In the genomic region with DNA sequence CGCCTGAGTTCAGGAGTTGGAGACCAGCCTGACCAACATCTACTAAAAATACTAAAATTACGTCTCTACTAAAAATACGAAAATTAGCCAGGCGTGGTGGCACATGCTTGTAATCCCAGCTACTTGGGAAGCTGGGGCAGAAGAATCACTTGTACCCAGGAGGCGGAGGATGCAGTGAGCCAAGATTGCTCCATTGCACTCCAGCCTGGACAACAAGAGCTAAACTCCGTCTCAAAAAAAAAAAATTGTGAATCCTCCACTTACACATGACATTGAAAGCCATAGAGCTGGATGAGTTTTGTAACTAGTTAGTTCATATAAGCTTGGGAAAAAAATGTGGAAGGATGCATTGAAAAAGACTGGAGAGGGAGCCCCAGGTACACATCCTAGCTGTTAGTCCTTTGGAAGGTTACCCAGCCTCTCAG, we compare ENCODE assay signal across 8 cellular contexts. TPM values are rescaled to one million over a fixed set of nuclear protein-coding genes. Genes with fewer than 3 reads are reported as not detected.
A peak's percentile ranks its signal among the peaks of the same experiment; 100 is the strongest.
DNase-seq lines count a peak whose midpoint lies in the region; ATAC-seq and TF ChIP-seq lines count a peak whose summit lies in the region.

No MANE protein-coding gene starts in this region.

- peak overlapping the region; percentile 90 for H3K4me3 Mint-ChIP-seq in Caco-2 (ENCODE audit: unreplicated experiment)

- no peaks in the 10 kb centered on the region for H3K27me3 Mint-ChIP-seq in Caco-2 (ENCODE audit: insufficient read depth, unreplicated experiment)

- no peaks in the 10 kb centered on the region for H3K9me3 ChIP-seq in Caco-2
- H3K9me3 ChIP-seq in Peyer's patch: no peaks in the 10 kb centered on the region
- no peaks in the 10 kb centered on the region for H3K9me3 ChIP-seq in parathyroid adenoma (ENCODE audit: control insufficient read depth, low read length)

- peak overlapping the region; percentile 92 for H3K27ac Mint-ChIP-seq in Caco-2 (ENCODE audit: unreplicated experiment)

- peaks cover 12% of the 10 kb centered on the region for H3K4me1 Mint-ChIP-seq in Caco-2 (ENCODE audit: low read depth, unreplicated experiment)

- POLR2A ChIA-PET in Caco-2 (lab: Charles Lee): interaction anchor here (0.6 to 1.9 kb wide), 19 partner anchors 10 to 475 kb away, joined by 3 to 26 read pairs (median 4); partner anchors contain the start of genes C19orf33, EIF3K, FAM98C and GGN

- H2AFZ ChIP-seq in parathyroid adenoma: peak overlapping the region; percentile 93

- 0 out of 2 replicates have a peak, but pooled peaks cover 4% of the 10 kb centered on the region for H3K4me1 ChIP-seq in Caco-2
- H3K4me1 ChIP-seq in Peyer's patch: peaks cover 4 to 19% (median 15%) of the 10 kb centered on the region in 4 donors
- H3K4me1 ChIP-seq in parathyroid adenoma: peaks cover 9% of the 10 kb centered on the region

- H3K4me2 ChIP-seq in parathyroid adenoma (ENCODE audit: low read length): peak overlapping the region; percentile 82

- intact Hi-C loops in Caco-2 (cut with micrococcal nuclease; ENCODE audit: unreplicated experiment): loop anchor here (1.0 kb wide), 3 partner anchors 13 to 38 kb away; no protein-coding TSS in a partner anchor

- H3K27me3 ChIP-seq in Caco-2 (replicated peaks; ENCODE audit: control insufficient read depth, insufficient read depth, low read length) (no peaks in the 10 kb centered on the region), Peyer's patch (no peaks in the 10 kb centered on the region), parathyroid adenoma (ENCODE audit: control insufficient read depth, insufficient read depth, low read length) (no peaks in the 10 kb centered on the region)

- no peak overlapping the region for H3K9ac ChIP-seq in parathyroid adenoma

- TF ChIP-seq POLR2A in Peyer's patch (IDR thresholded peaks at IDR 0.05): no peak

- TF ChIP-seq CTCF in Caco-2 (IDR thresholded peaks at IDR 0.05; ENCODE audit: insufficient read depth in 1 of 2, low read depth in 1 of 2, low read length in 1 of 2, severe bottlenecking in 1 of 2, unreplicated experiment in 1 of 2): no peak
- no peak for TF ChIP-seq CTCF in Peyer's patch (IDR thresholded peaks at IDR 0.05)
- no peak for TF ChIP-seq CTCF in epithelial cell of proximal tubule (conservative IDR thresholded peaks at IDR 0.05; ENCODE audit: low read depth, low read length)
- TF ChIP-seq CTCF in parathyroid adenoma (IDR thresholded peaks at IDR 0.05): no peak

- H3K36me3 ChIP-seq in Caco-2 (ENCODE audit: control insufficient read depth, insufficient read depth, low read length) (no peaks in the 10 kb centered on the region), Peyer's patch (peaks cover 0 to 23% (median 0%) of the 10 kb centered on the region in 3 donors), parathyroid adenoma (ENCODE audit: control insufficient read depth, insufficient read depth, low read length) (no peaks in the 10 kb centered on the region)

- peaks cover 33% of the 10 kb centered on the region for H3K79me2 ChIP-seq in parathyroid adenoma

- peaks cover 29% of the 10 kb centered on the region for H3K36me3 Mint-ChIP-seq in Caco-2 (ENCODE audit: insufficient read depth, unreplicated experiment)

- DNase-seq in Caco-2 (no peak), Peyer's patch (no peak), epithelial cell of proximal tubule (ENCODE audit: low read depth) (no peak), kidney glomerular epithelial cell (lab: John Stamatoyannopoulos, UW) (no peak), DMS153 (lab: John Stamatoyannopoulos, UW) (no peak), SKM-1 (lab: John Stamatoyannopoulos, UW; ENCODE audit: unreplicated experiment) (no peak)

- CTCF ChIA-PET in Caco-2 (lab: Charles Lee): interaction anchor here (0.5 to 2.8 kb wide), 19 partner anchors 13 to 442 kb away, joined by 3 to 58 read pairs (median 3); partner anchors contain the start of genes CATSPERG, FAM98C, GGN and KCNK6

- H3K9me3 Mint-ChIP-seq in Caco-2 (ENCODE audit: unreplicated experiment): no peaks in the 10 kb centered on the region

- H3K27ac ChIP-seq in Peyer's patch (peak overlapping the region; percentile 71 to 91 (median 88)), parathyroid adenoma (peak overlapping the region; percentile 91)

- TSS peak; percentile 97 for BruUV-seq in Caco-2 (replicated peaks; lab: Mats Ljungman, UMichigan)

- H3K4me3 ChIP-seq in Caco-2 (ENCODE audit: low read depth, low read length) (peak overlapping the region; percentile 46), Peyer's patch (peak overlapping the region; percentile 26 to 79 (median 55)), epithelial cell of proximal tubule (ENCODE audit: low read depth, low read length) (peak overlapping the region; percentile 71), parathyroid adenoma (ENCODE audit: low read depth, low read length) (peak overlapping the region; percentile 87)

- no peak for ATAC-seq in GM19463 (IDR thresholded peaks at IDR 0.05; ENCODE audit: unreplicated experiment)

RNA-seq across cellular contexts. Expression of gene PSMD8, which starts 0.5 kb away (rescaled TPM):
- total RNA-seq in Caco-2 (2022) (264 and 274 TPM in 2 replicates), Peyer's patch (100 to 1,000 TPM; 118 to 211 (median 164) TPM), epithelial cell of proximal tubule (227 and 369 TPM in 2 replicates)

RNA-seq across cellular contexts. Expression of gene GGN, which starts 13.9 kb away (rescaled TPM):
- total RNA-seq in Caco-2 (2022) (0.79 TPM in 1 of 2 replicates, not detected in the other), Peyer's patch (10 to 100 TPM in 1 of 4 donors, 1 to 10 TPM in 3; 2.5 to 10.1 (median 6.2) TPM), epithelial cell of proximal tubule (0.87 and 1.8 TPM in 2 replicates)

RNA-seq across cellular contexts. Expression of gene SPRED3, which starts 14.6 kb away (rescaled TPM):
- total RNA-seq in Caco-2 (2022): 2.9 and 3.5 TPM in 2 replicates
- total RNA-seq in Peyer's patch: 1 to 10 TPM in 2 of 4 donors, under 1 TPM in 1, not detected in 1; 0.88 to 5.9 (median 2.4) TPM
- 2.8 and 5.2 TPM in 2 replicates for total RNA-seq in epithelial cell of proximal tubule

RNA-seq across cellular contexts. Expression of gene FAM98C, which starts 29.0 kb away (rescaled TPM):
- total RNA-seq in Caco-2 (2022): 17.3 and 19.7 TPM in 2 replicates
- total RNA-seq in Peyer's patch: 10 to 100 TPM; 28.9 to 76.8 (median 48.1) TPM
- total RNA-seq in epithelial cell of proximal tubule: 13.2 and 37.1 TPM in 2 replicates

RNA-seq across cellular contexts. Expression of gene CATSPERG, which starts 38.3 kb away (rescaled TPM):
- total RNA-seq in Caco-2 (2022): 12.4 and 14.0 TPM in 2 replicates
- 10 to 100 TPM in 3 of 4 donors, 1 to 10 TPM in 1; 5.0 to 51.0 (median 22.8) TPM for total RNA-seq in Peyer's patch
- total RNA-seq in epithelial cell of proximal tubule: 0.51 and 1.2 TPM in 2 replicates
